Comparison of ENCODE assay signal across 16 cellular contexts in the genomic region with DNA sequence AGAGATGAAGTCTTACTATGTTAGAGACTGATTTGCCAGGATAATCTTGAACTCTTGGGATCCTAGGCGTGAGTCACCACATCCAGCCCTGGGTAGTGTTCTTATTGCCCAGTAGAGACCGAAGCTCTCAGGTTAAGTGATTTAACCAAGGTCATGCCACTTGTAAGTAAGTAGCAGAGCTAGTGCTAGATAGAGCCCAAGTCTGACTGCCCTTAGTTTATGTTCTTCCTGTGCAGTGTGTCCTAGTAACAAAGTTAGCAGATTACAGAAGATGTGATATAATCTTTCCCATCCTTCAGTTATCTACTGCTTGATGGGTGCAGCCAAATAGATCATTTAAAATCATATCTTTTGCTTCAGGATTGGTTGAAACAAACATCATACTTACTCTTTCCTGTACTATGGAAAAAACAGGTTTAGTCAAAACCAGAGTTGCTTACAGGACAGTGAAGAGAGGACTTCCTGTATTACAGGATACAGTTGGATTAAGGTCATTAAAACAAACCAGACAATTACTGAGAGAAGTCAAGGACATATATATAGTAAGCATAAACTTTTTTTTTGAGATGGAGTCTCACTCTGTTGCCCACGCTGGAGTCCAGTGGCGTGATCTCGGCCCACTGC. TPM values are rescaled to one million over a fixed set of nuclear protein-coding genes. Genes with fewer than 3 reads are reported as not detected.
DNase-seq lines count a peak whose midpoint lies in the region; ATAC-seq, FAIRE-seq and TF ChIP-seq lines count a peak whose summit lies in the region.
"Had no signal": no experiment of that assay in that cellular context is flagged by ENCODE, and none has a peak within 500 bp of the region (broad histone marks: within the 10 kb centered on the region; RNA-seq: fewer than 3 reads in every experiment).

No MANE protein-coding gene starts in this region.

- no peaks in the 10 kb centered on the region for H3K9me2 ChIP-seq in OCI-LY7 (ENCODE audit: insufficient read depth, low read length)

- DNase-seq in DND-41 (no peak), OCI-LY7 (ENCODE audit: low spot score) (no peak), GM12878 (ENCODE audit: low read depth, low spot score) (no peak), breast epithelium (ENCODE audit: low spot score in 2 of 2) (no peak), T-helper 9 cell (no peak), NCI-H446 (lab: John Stamatoyannopoulos, UW) (no peak), NCI-H2196 treated with DMSO at 0.1 percent for 48 hours (lab: John Stamatoyannopoulos, UW; ENCODE audit: unreplicated experiment) (no peak)
- DNase-seq: BE2C, hypothalamus, MG63, SJCRH30, thyroid gland had no signal

- H3K4me2 ChIP-seq in DND-41 (ENCODE audit: insufficient read depth, low read length) (no peak overlapping the region), OCI-LY7 (ENCODE audit: low read length) (no peak overlapping the region), GM12878 (ENCODE audit: control insufficient read depth, insufficient read depth) (no peak overlapping the region)

- TF ChIP-seq EP300 in GM12878 (IDR thresholded peaks at IDR 0.05; ENCODE audit: borderline replicate concordance in 1 of 2, control insufficient read depth in 1 of 2, low read depth in 2 of 2, low read length in 2 of 2), result no peak

- POLR2A ChIA-PET in OCI-LY7 (lab: Charles Lee), result no interaction called here
- POLR2A ChIA-PET in GM12878 (lab: Charles Lee), result interaction anchor here (0.8 to 1.0 kb wide), 2 partner anchors 13 to 251 kb away, joined by 3 read pairs; no protein-coding TSS in a partner anchor

- TF ChIP-seq POLR2A in GM12878 (IDR thresholded peaks at IDR 0.05; ENCODE audit: low read depth, low read length) (no peak), breast epithelium (IDR thresholded peaks at IDR 0.05) (no peak)

- H3K79me2 ChIP-seq in DND-41 (ENCODE audit: insufficient read depth, low read length), result peaks cover 78% of the 10 kb centered on the region
- H3K79me2 ChIP-seq in OCI-LY7 (ENCODE audit: insufficient read depth, low read depth, low read length), result peaks cover 67% of the 10 kb centered on the region
- peaks cover 53% of the 10 kb centered on the region for H3K79me2 ChIP-seq in GM12878 (ENCODE audit: control insufficient read depth, insufficient read depth, low read length)

- in situ Hi-C loops in GM12878 (cut with MboI), result no loop called here

- no peak overlapping the region for H2AFZ ChIP-seq in DND-41 (ENCODE audit: low read depth, low read length)
- H2AFZ ChIP-seq in OCI-LY7 (ENCODE audit: low read length), result no peak overlapping the region
- H2AFZ ChIP-seq in GM12878 (ENCODE audit: control insufficient read depth, low read depth, low read length), result no peak overlapping the region

- FAIRE-seq in GM12878 (lab: Jason Lieb, UNC), result no peak
- FAIRE-seq: GM12892 had no signal

- no peaks in the 10 kb centered on the region for H3K9me3 ChIP-seq in DND-41 (ENCODE audit: insufficient read depth, low read length, severe bottlenecking)
- H3K9me3 ChIP-seq in OCI-LY7 (ENCODE audit: low read length), result no peaks in the 10 kb centered on the region
- H3K9me3 ChIP-seq in GM12878 (replicated peaks; ENCODE audit: control insufficient read depth, insufficient read depth, low read length), result no peaks in the 10 kb centered on the region
- H3K9me3 ChIP-seq in neutrophil, result no peaks in the 10 kb centered on the region
- H3K9me3 ChIP-seq in breast epithelium, result no peaks in the 10 kb centered on the region
- H3K9me3 ChIP-seq: ascending aorta, BE2C, MG63, SJCRH30, thyroid gland had no signal

- RAD21 ChIA-PET in GM12878 (lab: Charles Lee; ENCODE audit: unreplicated experiment), result no interaction called here

- no TSS peak for BruUV-seq in OCI-LY7 (replicated peaks; lab: Mats Ljungman, UMichigan)
- no TSS peak for BruUV-seq in GM12878 (replicated peaks; lab: Mats Ljungman, UMichigan)

- WGBS in GM12878 (ENCODE audit: insufficient coverage, insufficient replicate concordance, low lambda C conversion rate, missing lambda C conversion rate), result 88% methylated on average over 4 of the region's 5 CpGs

- TF ChIP-seq RAD21 in GM12878 (IDR thresholded peaks at IDR 0.05; ENCODE audit: insufficient read depth, low read depth, low read length), result no peak

- H3K36me3 ChIP-seq in DND-41 (ENCODE audit: insufficient read depth, low read length) (peaks cover 69% of the 10 kb centered on the region), OCI-LY7 (ENCODE audit: insufficient read depth, low read length) (peaks cover 100% of the 10 kb centered on the region), GM12878 (ENCODE audit: control insufficient read depth in 2 of 2, insufficient read depth in 2 of 2, low read length in 1 of 2) (peaks cover 9 to 31% of the 10 kb centered on the region in 2 experiments), neutrophil (peaks cover 54% of the 10 kb centered on the region), breast epithelium (peaks cover 10% of the 10 kb centered on the region)

- SMC1A ChIA-PET in GM12878 (lab: Charles Lee; ENCODE audit: uncharacterized antibody, unreplicated experiment), result interaction anchor here (0.6 to 1.0 kb wide), 2 partner anchors 16 to 60 kb away, joined by 3 read pairs; no protein-coding TSS in a partner anchor

- no peak for ATAC-seq in DND-41 (ENCODE audit: insufficient read depth, low read depth)
- ATAC-seq in GM12878, result peak; percentile 21; the same call in 1 of the 3 replicates
- ATAC-seq: left lobe of liver had no signal

- H3K4me1 ChIP-seq in DND-41 (ENCODE audit: insufficient read depth, low read length), result no peaks in the 10 kb centered on the region
- H3K4me1 ChIP-seq in OCI-LY7 (ENCODE audit: insufficient read depth, low read length, poor library complexity, severe bottlenecking), result peaks cover 33% of the 10 kb centered on the region
- H3K4me1 ChIP-seq in GM12878 (ENCODE audit: control insufficient read depth, insufficient read depth, low read length), result peaks cover 18% of the 10 kb centered on the region
- peaks cover 36 to 50% of the 10 kb centered on the region in 2 experiments for H3K4me1 ChIP-seq in neutrophil (ENCODE audit: control insufficient read depth in 1 of 2, insufficient read depth in 1 of 2, low read depth in 1 of 2, low read length in 1 of 2)
- peaks cover 0 to 9% of the 10 kb centered on the region in 2 donors for H3K4me1 ChIP-seq in breast epithelium
- H3K4me1 ChIP-seq: BE2C, SJCRH30 had no signal

- H3K9ac ChIP-seq in DND-41 (ENCODE audit: low read depth, low read length) (no peak overlapping the region), GM12878 (ENCODE audit: control insufficient read depth, insufficient read depth, low read length) (no peak overlapping the region)

- TF ChIP-seq CTCF in DND-41 (IDR thresholded peaks at IDR 0.05; ENCODE audit: borderline replicate concordance, extremely low read depth, low read length, poor library complexity, severe bottlenecking) (no peak), OCI-LY7 (conservative IDR thresholded peaks at IDR 0.05; ENCODE audit: low read length) (no peak), GM12878 (IDR thresholded peaks at IDR 0.05 in 2 of 3, conservative IDR thresholded peaks at IDR 0.05 in 1 of 3; ENCODE audit: control insufficient read depth in 2 of 3, extremely low read depth in 1 of 3, insufficient read depth in 1 of 3, low read depth in 3 of 3, low read length in 3 of 3) (no peak), neutrophil (IDR thresholded peaks at IDR 0.05) (no peak), breast epithelium (IDR thresholded peaks at IDR 0.05) (no peak)

- H3K4me3 ChIP-seq in DND-41 (ENCODE audit: low read depth in 1 of 2, low read length in 2 of 2), result no peak overlapping the region
- H3K4me3 ChIP-seq in OCI-LY7 (ENCODE audit: low read depth, low read length, poor library complexity, severe bottlenecking), result no peak overlapping the region
- H3K4me3 ChIP-seq in GM12878, result no peak overlapping the region
- H3K4me3 ChIP-seq in neutrophil (ENCODE audit: low read depth in 1 of 2, low read length in 1 of 2), result no peak overlapping the region
- no peak overlapping the region for H3K4me3 ChIP-seq in breast epithelium
- H3K4me3 ChIP-seq: ascending aorta, MG63, SJCRH30, thyroid gland had no signal

- H4K20me1 ChIP-seq in DND-41 (ENCODE audit: insufficient read depth, low read length) (peaks cover 88% of the 10 kb centered on the region), OCI-LY7 (ENCODE audit: insufficient read depth, low read length) (peaks cover 43% of the 10 kb centered on the region), GM12878 (ENCODE audit: control insufficient read depth, insufficient read depth) (peaks cover 17% of the 10 kb centered on the region; the same call in 1 of the 2 replicates)

- CTCF ChIA-PET in OCI-LY7 (lab: Charles Lee; ENCODE audit: unreplicated experiment), result no interaction called here
- CTCF ChIA-PET in GM12878 (lab: Yijun Ruan, JAX), result no interaction called here

- H3K27me3 ChIP-seq in DND-41 (ENCODE audit: insufficient read depth, low read length, poor library complexity), result no peaks in the 10 kb centered on the region
- no peaks in the 10 kb centered on the region for H3K27me3 ChIP-seq in GM12878 (replicated peaks in 1 of 2; ENCODE audit: control insufficient read depth in 2 of 2, insufficient read depth in 2 of 2, low read length in 1 of 2)
- H3K27me3 ChIP-seq in neutrophil, result no peaks in the 10 kb centered on the region
- H3K27me3 ChIP-seq in breast epithelium, result no peaks in the 10 kb centered on the region
- H3K27me3 ChIP-seq: ascending aorta, BE2C, MG63, SJCRH30, thyroid gland had no signal

- H3K27ac ChIP-seq in DND-41 (ENCODE audit: low read length) (peak overlapping the region; percentile 3; the same call in 1 of the 2 replicates), OCI-LY7 (ENCODE audit: low read depth, low read length, poor library complexity, severe bottlenecking) (peak overlapping the region; percentile 24), GM12878 (ENCODE audit: control insufficient read depth, insufficient read depth) (no peak overlapping the region), neutrophil (peak overlapping the region; percentile 49), breast epithelium (no peak overlapping the region)
- H3K27ac ChIP-seq: ascending aorta, SJCRH30, thyroid gland had no signal

- intact Hi-C loops in OCI-LY7 (cut with micrococcal nuclease; ENCODE audit: unreplicated experiment) (no loop called here), GM12878 (cut with micrococcal nuclease; ENCODE audit: unreplicated experiment) (no loop called here), breast epithelium (cut with DNase I; ENCODE audit: low total_unique reads) (no loop called here)

RNA-seq across cellular contexts. Expression of gene PABPC1L, which starts 9.5 kb away (rescaled TPM):
- total RNA-seq in OCI-LY7 (2014; rRNA removed; shearing (Covaris generic)), result 48.8 and 58.7 TPM in 2 replicates
- total RNA-seq in OCI-LY7 (2022), result 171 and 203 TPM in 2 replicates
- total RNA-seq in GM12878 (2013; cell fraction: nucleolus; rRNA removed), result 156 and 164 TPM in 2 replicates
- total RNA-seq in GM12878 (2014; rRNA removed), result 9.8 and 14.2 TPM in 2 replicates
- total RNA-seq in GM12878 (2014; rRNA removed; fragmentation: Illumina TruSeq; extraction: Trizol), result 9.5 and 11.1 TPM in 2 replicates
- total RNA-seq in GM12878 (2021), result 29.0 and 35.0 TPM in 2 replicates
- 26.7 TPM for polyA plus RNA-seq in GM12878 (2011; ENCODE audit: low read depth)
- 57.7 and 66.8 TPM in 2 replicates for polyA plus RNA-seq in GM12878 (2011; rRNA removed)
- 61.4 and 79.4 TPM in 2 replicates for polyA plus RNA-seq in GM12878 (2011; cell fraction: cytosol; rRNA removed)
- polyA plus RNA-seq in GM12878 (2011; cell fraction: nucleus; rRNA removed), result 337 and 458 TPM in 2 replicates
- 36.5 and 38.1 TPM in 2 replicates for polyA plus RNA-seq in GM12878 (2012)
- polyA plus RNA-seq in GM12878 (2014; fragmentation: Illumina TruSeq; extraction: Trizol), result 20.8 and 31.7 TPM in 2 replicates
- polyA plus RNA-seq in GM12878 (2014; fragmentation: Nextera tagmentation; extraction: Ambion mirVana), result 1 to 10 TPM; 6.1 to 7.1 TPM
- 60.8 and 69.2 TPM in 2 replicates for polyA plus RNA-seq in GM12878 (2014; rRNA removed)
- 1 to 10 TPM; 7.8 to 8.6 TPM for polyA plus RNA-seq in GM12878 (2016; fragmentation: Nextera tagmentation; extraction: Ambion mirVana)
- 14.6 and 22.4 TPM in 2 replicates for polyA minus RNA-seq in GM12878 (2011; rRNA and poly(A)+ RNA removed)
- 5.7 and 7.5 TPM in 2 replicates for polyA minus RNA-seq in GM12878 (2011; cell fraction: cytosol; rRNA and poly(A)+ RNA removed)
- polyA minus RNA-seq in GM12878 (2011; cell fraction: nucleus; rRNA and poly(A)+ RNA removed), result 28.2 and 46.6 TPM in 2 replicates
- total RNA-seq in breast epithelium, result 10 to 100 TPM in 2 of 3 donors, 1 to 10 TPM in 1; 6.9 to 55.3 (median 28.8) TPM

RNA-seq across cellular contexts. Expression of gene YWHAB, which starts 14.8 kb away (rescaled TPM):
- total RNA-seq in OCI-LY7 (2014; rRNA removed; shearing (Covaris generic)), result 60.5 and 72.8 TPM in 2 replicates
- total RNA-seq in OCI-LY7 (2022), result 245 and 256 TPM in 2 replicates
- total RNA-seq in GM12878 (2013; cell fraction: nucleolus; rRNA removed), result 50.2 and 53.0 TPM in 2 replicates
- total RNA-seq in GM12878 (2014; rRNA removed), result 63.5 and 73.2 TPM in 2 replicates
- 81.9 and 84.6 TPM in 2 replicates for total RNA-seq in GM12878 (2014; rRNA removed; fragmentation: Illumina TruSeq; extraction: Trizol)
- 185 and 195 TPM in 2 replicates for total RNA-seq in GM12878 (2021)
- 74.9 TPM for polyA plus RNA-seq in GM12878 (2011; ENCODE audit: low read depth)
- 99.1 and 111 TPM in 2 replicates for polyA plus RNA-seq in GM12878 (2011; rRNA removed)
- polyA plus RNA-seq in GM12878 (2011; cell fraction: cytosol; rRNA removed), result 51.3 and 64.8 TPM in 2 replicates
- polyA plus RNA-seq in GM12878 (2011; cell fraction: nucleus; rRNA removed), result 33.8 and 45.5 TPM in 2 replicates
- polyA plus RNA-seq in GM12878 (2012), result 91.9 and 107 TPM in 2 replicates
- 170 and 195 TPM in 2 replicates for polyA plus RNA-seq in GM12878 (2014; fragmentation: Illumina TruSeq; extraction: Trizol)
- 100 to 1,000 TPM; 136 to 153 TPM for polyA plus RNA-seq in GM12878 (2014; fragmentation: Nextera tagmentation; extraction: Ambion mirVana)
- 76.9 and 77.5 TPM in 2 replicates for polyA plus RNA-seq in GM12878 (2014; rRNA removed)
- polyA plus RNA-seq in GM12878 (2016; fragmentation: Nextera tagmentation; extraction: Ambion mirVana), result 100 to 1,000 TPM; 307 to 323 TPM
- polyA minus RNA-seq in GM12878 (2011; rRNA and poly(A)+ RNA removed), result 38.3 and 45.1 TPM in 2 replicates
- 26.9 and 33.3 TPM in 2 replicates for polyA minus RNA-seq in GM12878 (2011; cell fraction: cytosol; rRNA and poly(A)+ RNA removed)
- polyA minus RNA-seq in GM12878 (2011; cell fraction: nucleus; rRNA and poly(A)+ RNA removed), result 16.7 and 24.7 TPM in 2 replicates
- 100 to 1,000 TPM; 125 to 155 (median 139) TPM for total RNA-seq in breast epithelium

RNA-seq across cellular contexts. Expression of gene TOMM34, which starts 59.9 kb away (rescaled TPM):
- total RNA-seq in OCI-LY7 (2014; rRNA removed; shearing (Covaris generic)), result 35.2 and 38.6 TPM in 2 replicates
- total RNA-seq in OCI-LY7 (2022) (48.2 and 50.6 TPM in 2 replicates), GM12878 (2014; rRNA removed) (47.3 and 49.1 TPM in 2 replicates), GM12878 (2014; rRNA removed; fragmentation: Illumina TruSeq; extraction: Trizol) (27.2 and 28.3 TPM in 2 replicates), GM12878 (2021) (37.1 and 37.9 TPM in 2 replicates), breast epithelium (10 to 100 TPM; 14.6 to 21.0 (median 20.3) TPM)
- 9.2 and 10.5 TPM in 2 replicates for total RNA-seq in GM12878 (2013; cell fraction: nucleolus; rRNA removed)
- polyA plus RNA-seq in GM12878 (2011; ENCODE audit: low read depth), result 22.6 TPM
- polyA plus RNA-seq in GM12878 (2011; rRNA removed) (30.0 and 44.0 TPM in 2 replicates), GM12878 (2014; fragmentation: Illumina TruSeq; extraction: Trizol) (42.1 and 53.7 TPM in 2 replicates), GM12878 (2014; fragmentation: Nextera tagmentation; extraction: Ambion mirVana) (10 to 100 TPM; 14.0 to 24.5 TPM), GM12878 (2014; rRNA removed) (43.7 and 43.8 TPM in 2 replicates), GM12878 (2016; fragmentation: Nextera tagmentation; extraction: Ambion mirVana) (10 to 100 TPM; 68.2 to 73.8 TPM)
- 57.5 and 58.8 TPM in 2 replicates for polyA plus RNA-seq in GM12878 (2011; cell fraction: cytosol; rRNA removed)
- 29.4 and 38.0 TPM in 2 replicates for polyA plus RNA-seq in GM12878 (2011; cell fraction: nucleus; rRNA removed)
- polyA plus RNA-seq in GM12878 (2012), result 22.4 and 28.4 TPM in 2 replicates
- 29.0 and 32.2 TPM in 2 replicates for polyA minus RNA-seq in GM12878 (2011; rRNA and poly(A)+ RNA removed)
- 9.2 and 9.6 TPM in 2 replicates for polyA minus RNA-seq in GM12878 (2011; cell fraction: cytosol; rRNA and poly(A)+ RNA removed)
- 5.3 and 6.7 TPM in 2 replicates for polyA minus RNA-seq in GM12878 (2011; cell fraction: nucleus; rRNA and poly(A)+ RNA removed)

Comparison
In these comparisons a context has a peak if more than half of its experiments do, and no peak if none do; other contexts are left out.
1. H3K27ac ChIP-seq: peak in DND-41 (single experiment), OCI-LY7 (single experiment) and neutrophil (single experiment); none in GM12878 (single experiment) and breast epithelium (0 of 2).